ENCODE assay signal across 8 cellular contexts in the genomic region with DNA sequence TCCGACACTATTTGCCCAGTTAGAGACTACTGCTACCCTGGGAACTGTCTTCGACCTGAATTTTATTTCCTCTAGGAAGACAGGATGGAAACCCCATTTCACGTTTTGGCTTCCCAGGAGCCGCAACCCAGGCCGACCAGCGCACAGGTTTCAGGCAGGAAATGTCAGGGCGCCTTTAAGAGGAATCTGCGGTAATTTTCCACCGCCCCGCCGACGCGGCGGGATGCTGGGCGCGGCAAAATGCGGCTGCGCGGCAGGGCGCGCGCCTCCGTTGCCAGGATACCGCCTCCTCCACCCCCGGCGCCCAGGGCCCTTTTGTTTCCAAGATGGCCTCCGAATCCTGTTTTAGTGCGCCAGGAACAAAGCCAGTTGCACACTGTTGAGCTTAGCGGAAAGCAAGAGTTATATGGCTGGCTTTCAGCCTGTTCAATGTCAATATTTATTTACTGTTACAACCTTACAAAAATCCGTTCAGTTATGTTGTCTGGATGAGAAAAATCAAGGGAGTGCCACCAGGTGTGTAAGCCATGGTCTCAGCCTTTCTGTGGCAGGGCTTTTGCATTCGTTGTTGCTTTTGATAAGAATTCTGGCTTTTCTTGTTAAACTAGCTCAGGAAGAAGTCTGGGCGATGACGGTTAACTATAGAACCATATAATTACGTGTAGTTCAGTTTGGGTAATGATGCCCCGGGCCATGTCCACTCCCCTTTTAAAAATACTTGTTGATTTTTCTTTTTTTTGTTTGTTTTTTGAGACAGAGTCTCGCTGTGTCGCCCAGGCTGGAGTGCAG.
DNase-seq lines count a peak whose midpoint lies in the region; ATAC-seq, FAIRE-seq and TF ChIP-seq lines count a peak whose summit lies in the region.

No MANE protein-coding gene starts in this region.

- no peak for TF ChIP-seq CTCF in GM12864 (IDR thresholded peaks at IDR 0.05; ENCODE audit: low read depth, low read length, missing control alignments)
- no peak for TF ChIP-seq CTCF in pancreas (IDR thresholded peaks at IDR 0.05)
- peak in 1 of 6 experiments; percentile 46 for TF ChIP-seq CTCF in thyroid gland (IDR thresholded peaks at IDR 0.05)

- peaks cover 61% of the 10 kb centered on the region for H3K4me1 Mint-ChIP-seq in activated naive CD8-positive, alpha-beta T cell (ENCODE audit: low read depth)

- peaks cover 25 to 37% (median 32%) of the 10 kb centered on the region in 3 donors for H3K4me1 ChIP-seq in pancreas
- peaks cover 17 to 21% of the 10 kb centered on the region in 2 donors for H3K4me1 ChIP-seq in thyroid gland

- H3K27me3 ChIP-seq in pancreas (no peaks in the 10 kb centered on the region), thyroid gland (no peaks in the 10 kb centered on the region)

- no peaks in the 10 kb centered on the region for H3K36me3 ChIP-seq in pancreas
- H3K36me3 ChIP-seq in thyroid gland: no peaks in the 10 kb centered on the region

- H3K36me3 Mint-ChIP-seq in activated naive CD8-positive, alpha-beta T cell: no peaks in the 10 kb centered on the region

- intact Hi-C loops in Right ventricle myocardium inferior (cut with DNase I) (loop anchor here (1.0 kb wide), 1 partner anchor 11 kb away; no protein-coding TSS in a partner anchor), pancreas (cut with DNase I) (no loop called here), thyroid gland (cut with DNase I) (no loop called here)

- ATAC-seq in HG02642 (IDR thresholded peaks at IDR 0.05; ENCODE audit: poor library complexity, unreplicated experiment) (peak; percentile 90), Right ventricle myocardium inferior (peak; percentile 97), pancreas (peak; percentile 92 to 95 (median 94))

- TF ChIP-seq POLR2A in thyroid gland (IDR thresholded peaks at IDR 0.05): peak in 1 of 2 donors; percentile 96

- WGBS in pancreas, 2 donors: 2 to 5% methylated on average over 37 of the region's 37 CpGs
- WGBS in thyroid gland, 2 donors: 10 to 12% methylated on average over 30 to 35 of the region's 37 CpGs

- FAIRE-seq in pancreas (lab: Jason Lieb, UNC): no peak

- H3K4me3 ChIP-seq in GM12864 (ENCODE audit: low read depth, low read length): peak overlapping the region; percentile 66
- peak overlapping the region in 3 of 4 donors; percentile 1 to 35 (median 19) for H3K4me3 ChIP-seq in pancreas
- peak overlapping the region in 1 of 3 donors; percentile 18 for H3K4me3 ChIP-seq in thyroid gland (replicated peaks in 1 of 3)

- no peaks in the 10 kb centered on the region for H3K9me3 Mint-ChIP-seq in activated naive CD8-positive, alpha-beta T cell (ENCODE audit: low read depth)

- peak overlapping the region; percentile 89 for H3K4me3 Mint-ChIP-seq in activated naive CD8-positive, alpha-beta T cell

- H3K9me3 ChIP-seq in pancreas (no peaks in the 10 kb centered on the region), thyroid gland (no peaks in the 10 kb centered on the region)

- H3K27me3 Mint-ChIP-seq in activated naive CD8-positive, alpha-beta T cell: no peaks in the 10 kb centered on the region

- peak overlapping the region; percentile 66 to 92 (median 82) for H3K27ac ChIP-seq in pancreas
- peak overlapping the region; percentile 73 to 86 (median 81) for H3K27ac ChIP-seq in thyroid gland

- DNase-seq in GM12864 (ENCODE audit: low read depth) (no peak), NCI-H1092 treated with DMSO at 0.1 percent for 48 hours (lab: John Stamatoyannopoulos, UW) (peak; percentile 93), SKM-1 (lab: John Stamatoyannopoulos, UW; ENCODE audit: unreplicated experiment) (peak; percentile 67), Right ventricle myocardium inferior (ENCODE audit: missing footprints) (peak; percentile 94), pancreas (peak; percentile 91 to 96 (median 94)), thyroid gland (peak; percentile 90 to 91)

- H3K27ac Mint-ChIP-seq in activated naive CD8-positive, alpha-beta T cell: peak overlapping the region; percentile 87
